In genomic region chr1:53413175-53414001, GRCh38 we compare ENCODE assay signal across 8 cellular contexts. TPM values are rescaled to one million over a fixed set of nuclear protein-coding genes. Genes with fewer than 3 reads are reported as not detected.
DNase-seq lines count a peak whose midpoint lies in the region; ATAC-seq, FAIRE-seq and TF ChIP-seq lines count a peak whose summit lies in the region.

No MANE protein-coding gene starts in this region.

- peak; percentile 75 for ATAC-seq in GM21717 (IDR thresholded peaks at IDR 0.05; ENCODE audit: unreplicated experiment)
- no peak for ATAC-seq in heart left ventricle

- no peak for TF ChIP-seq CTCF in astrocyte (IDR thresholded peaks at IDR 0.05; ENCODE audit: insufficient read depth, low read depth, low read length)
- no peak for TF ChIP-seq CTCF in nephron progenitor cell (IDR thresholded peaks at IDR 0.05)
- TF ChIP-seq CTCF in heart left ventricle (IDR thresholded peaks at IDR 0.05), result no peak

- H3K27ac Mint-ChIP-seq in astrocyte (ENCODE audit: unreplicated experiment), result peak overlapping the region; percentile 93
- peak overlapping the region; percentile 66 for H3K27ac Mint-ChIP-seq in nephron progenitor cell

- H3K4me3 Mint-ChIP-seq in astrocyte (ENCODE audit: unreplicated experiment) (peak overlapping the region; percentile 9), nephron progenitor cell (no peak overlapping the region)

- peak overlapping the region; percentile 49 for H3K9ac ChIP-seq in astrocyte (ENCODE audit: low read length)

- no peak for TF ChIP-seq POLR2A in heart left ventricle (IDR thresholded peaks at IDR 0.05)

- H3K9me3 Mint-ChIP-seq in astrocyte (ENCODE audit: unreplicated experiment) (no peaks in the 10 kb centered on the region), nephron progenitor cell (no peaks in the 10 kb centered on the region)

- H3K4me2 ChIP-seq in astrocyte (ENCODE audit: low read length), result peak overlapping the region; percentile 66

- intact Hi-C loops in heart left ventricle (cut with DNase I), result no loop called here

- H3K27me3 ChIP-seq in astrocyte (ENCODE audit: insufficient read depth, low read length) (peaks cover 9% of the 10 kb centered on the region), heart left ventricle (peaks cover 0 to 21% (median 5%) of the 10 kb centered on the region in 9 donors)

- DNase-seq in SW480 (ENCODE audit: low spot score) (peak; percentile 98), astrocyte (ENCODE audit: low read depth) (peak; percentile 93), nephron progenitor cell (no peak), heart left ventricle (no peak), NCI-H345 treated with DMSO at 0.1 percent for 48 hours (lab: John Stamatoyannopoulos, UW; ENCODE audit: unreplicated experiment) (no peak), GDM1 (lab: John Stamatoyannopoulos, UW) (no peak)
- DNase-seq in effector CD8-positive, alpha-beta T cell (lab: John Stamatoyannopoulos, UW), result no peak

- WGBS in heart left ventricle, 4 donors, result 76 to 85% (median 80%) methylated on average over 8 of the region's 8 CpGs

- H3K4me3 ChIP-seq in astrocyte (ENCODE audit: insufficient read depth, low read depth, low read length) (no peak overlapping the region), heart left ventricle (no peak overlapping the region)

- H3K79me2 ChIP-seq in astrocyte (ENCODE audit: insufficient read depth, low read length), result no peaks in the 10 kb centered on the region

- FAIRE-seq in astrocyte (lab: Jason Lieb, UNC), result peak; percentile 13

- H3K9me3 ChIP-seq in astrocyte (ENCODE audit: insufficient read depth, low read depth, low read length) (no peaks in the 10 kb centered on the region), heart left ventricle (no peaks in the 10 kb centered on the region)

- peaks cover 6% of the 10 kb centered on the region for H4K20me1 ChIP-seq in astrocyte (ENCODE audit: insufficient read depth, low read length)

- no peaks in the 10 kb centered on the region for H3K36me3 ChIP-seq in astrocyte (ENCODE audit: insufficient read depth, low read length)
- no peaks in the 10 kb centered on the region for H3K36me3 ChIP-seq in heart left ventricle

- H3K4me1 ChIP-seq in astrocyte (ENCODE audit: insufficient read depth, low read length), result peaks cover 49% of the 10 kb centered on the region
- peaks cover 0 to 11% (median 0%) of the 10 kb centered on the region in 12 donors for H3K4me1 ChIP-seq in heart left ventricle

- H3K27ac ChIP-seq in astrocyte (ENCODE audit: low read depth, low read length) (peak overlapping the region; percentile 88), heart left ventricle (peak overlapping the region in 2 of 12 donors; percentile 5 to 83)

- peaks cover 57% of the 10 kb centered on the region for H3K4me1 Mint-ChIP-seq in astrocyte (ENCODE audit: low read depth, unreplicated experiment)
- peaks cover 67% of the 10 kb centered on the region for H3K4me1 Mint-ChIP-seq in nephron progenitor cell

- peaks cover 2% of the 10 kb centered on the region for H3K27me3 Mint-ChIP-seq in astrocyte (ENCODE audit: low read depth, unreplicated experiment)
- no peaks in the 10 kb centered on the region for H3K27me3 Mint-ChIP-seq in nephron progenitor cell (ENCODE audit: low read depth, poor library complexity)

- no peak overlapping the region for H2AFZ ChIP-seq in astrocyte (ENCODE audit: low read depth, low read length)

- H3K36me3 Mint-ChIP-seq in astrocyte (ENCODE audit: low read depth, unreplicated experiment), result no peaks in the 10 kb centered on the region
- H3K36me3 Mint-ChIP-seq in nephron progenitor cell (ENCODE audit: low read depth), result no peaks in the 10 kb centered on the region

RNA-seq across cellular contexts. Expression of gene DMRTB1, which starts 45.8 kb away (rescaled TPM):
- not detected in 2 replicates for total RNA-seq in astrocyte
- not detected for total RNA-seq in heart left ventricle
- polyA plus RNA-seq in heart left ventricle, result not detected

Comparison
In these comparisons a context has a peak if more than half of its experiments do, and no peak if none do; other contexts are left out.
1. DNase-seq: peak in SW480 (single experiment) and astrocyte (single experiment); none in nephron progenitor cell (single experiment), effector CD8-positive, alpha-beta T cell (single experiment), heart left ventricle (0 of 5), NCI-H345 treated with DMSO at 0.1 percent for 48 hours (single experiment) and GDM1 (single experiment).